ENCODE assay signal across 8 cellular contexts in the genomic region with DNA sequence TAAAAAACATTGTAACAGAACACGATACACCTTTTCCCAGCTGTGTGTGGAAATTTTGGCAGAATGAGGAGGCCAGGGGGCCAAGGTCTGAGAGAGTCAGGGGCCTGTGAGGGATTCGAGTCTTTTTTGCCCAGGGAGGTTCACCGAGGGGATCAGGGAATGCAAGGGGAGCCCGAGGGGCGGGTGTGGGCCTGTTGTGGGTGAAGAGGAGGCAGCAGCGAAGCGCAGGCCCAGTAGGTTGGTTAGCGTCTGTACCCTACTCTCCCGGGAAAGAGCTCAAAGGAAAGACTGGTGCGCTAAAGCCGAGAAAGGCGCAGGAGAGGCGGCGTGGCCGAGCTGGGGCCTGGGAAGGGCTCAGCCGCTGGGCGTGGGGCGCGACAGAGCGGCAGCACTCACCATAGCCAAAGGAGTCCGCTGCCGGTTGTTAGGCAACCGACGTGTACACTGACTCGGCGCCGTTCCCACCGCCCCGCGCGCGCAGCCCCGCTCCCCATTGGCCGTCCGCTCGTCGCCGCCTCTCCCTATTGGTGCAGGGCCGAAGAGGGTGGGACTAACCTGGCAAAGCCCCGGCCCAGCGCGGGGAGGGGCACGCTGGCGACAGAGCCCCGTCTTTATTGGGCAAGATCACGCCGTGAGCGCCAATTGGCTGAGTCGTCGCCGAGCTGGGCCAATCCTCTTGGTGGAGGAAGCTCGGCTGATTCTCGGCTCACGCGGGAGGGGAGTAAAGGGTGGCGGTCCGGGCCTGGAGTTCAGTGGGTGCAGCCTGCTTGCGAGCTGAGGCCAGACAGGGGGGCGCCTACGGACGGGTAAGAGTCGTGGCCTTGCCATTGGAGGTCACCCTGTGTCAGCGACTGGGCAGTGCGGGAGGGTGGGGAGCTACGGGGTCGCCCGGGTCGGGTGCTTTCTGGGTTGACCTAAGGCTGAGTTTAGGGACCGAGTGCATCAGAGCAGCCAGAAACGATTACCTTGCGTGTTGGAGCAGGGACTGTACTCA.
A peak's percentile ranks its signal among the peaks of the same experiment; 100 is the strongest.
DNase-seq lines count a peak whose midpoint lies in the region; ATAC-seq and TF ChIP-seq lines count a peak whose summit lies in the region.

A gene (minus strand): TSS at position 446 of the 994 bp plus-strand sequence. CDS start 47 bp downstream, at position 399.
A gene (plus strand): TSS at position 752 of the 994 bp plus-strand sequence. CDS start 15,262 bp downstream, outside the sequence.

- H2AFZ ChIP-seq in OCI-LY3 (ENCODE audit: low read depth, low read length), result no peak within 1 kb of the TSS

- peak within 1 kb of the TSS; percentile 81 for H3K9ac ChIP-seq in OCI-LY3 (ENCODE audit: low read length)

- H3K36me3 ChIP-seq in OCI-LY3 (replicated peaks; ENCODE audit: low read depth, low read length), result peaks cover 10% of the 10 kb centered on the region

- peak within 1 kb of the TSS; percentile 24 for H3K27ac ChIP-seq in OCI-LY3 (ENCODE audit: low read length)

- H3K27me3 ChIP-seq in OCI-LY3 (ENCODE audit: low read depth, low read length), result no peaks in the 10 kb centered on the region

- H3K9me3 ChIP-seq in OCI-LY3 (ENCODE audit: insufficient read depth, low read length), result no peaks in the 10 kb centered on the region

- peak within 1 kb of the TSS; percentile 87 for H3K4me2 ChIP-seq in OCI-LY3 (ENCODE audit: low read length)

- peak; percentile 99 for ATAC-seq in GM21515 (IDR thresholded peaks at IDR 0.05; ENCODE audit: unreplicated experiment)

- peaks cover 11% of the 10 kb centered on the region for H3K4me1 ChIP-seq in OCI-LY3 (ENCODE audit: low read length)

- H3K4me3 ChIP-seq in OCI-LY3 (ENCODE audit: low read length), result peak within 1 kb of the TSS; percentile 97

- DNase-seq in D341Med (ENCODE audit: low spot score), result peak; percentile 97
- DNase-seq in HuH-7 (ENCODE audit: low spot score), result peak; percentile 86
- DNase-seq in activated T-cell treated with anti-CD3 and anti-CD28 coated beads for 1 hour (ENCODE audit: low read depth), result peak; percentile 85
- DNase-seq in epidermal melanocyte (ENCODE audit: insufficient read length, low spot score), result peak; percentile 95
- peak; percentile 81 for DNase-seq in middle frontal gyrus (ENCODE audit: extremely low spot score, low spot score)
- DNase-seq in stimulated activated CD8-positive, alpha-beta memory T cell treated with anti-CD3 and anti-CD28 coated beads, Interleukin-2, amount 100 ng/mL, for 48 hours (ENCODE audit: low read depth in 2 of 2), result peak; percentile 84 to 86

- no peak for TF ChIP-seq CTCF in OCI-LY3 (IDR thresholded peaks at IDR 0.05; ENCODE audit: low read depth, low read length)

- H4K20me1 ChIP-seq in OCI-LY3 (ENCODE audit: insufficient read depth, low read length), result no peaks in the 10 kb centered on the region

- peaks cover 42% of the 10 kb centered on the region for H3K79me2 ChIP-seq in OCI-LY3 (ENCODE audit: low read length)

Comparison
In these comparisons a context has a peak if more than half of its experiments do, and no peak if none do; other contexts are left out.
1. Peak in every context shown above with its lines: DNase-seq, ATAC-seq, H3K4me3 ChIP-seq and H3K27ac ChIP-seq.